20 cellular contexts compared by ENCODE assay signal in genomic region chr1:168799918-168800605, GRCh38.
"Had no signal": no experiment of that assay in that cellular context is flagged by ENCODE, and none has a peak within 500 bp of the region (broad histone marks: within the 10 kb centered on the region; RNA-seq: fewer than 3 reads in every experiment).

No MANE protein-coding gene starts in this region.

- DNase-seq: activated CD4-positive, alpha-beta T cell treated with anti-CD3 and anti-CD28 coated beads for 1 hour; activated CD4-positive, alpha-beta T cell treated with anti-CD3 and anti-CD28 coated beads, Interleukin-2, amount 50 U/mL, for 48 hours; activated CD8-positive, alpha-beta memory T cell treated with anti-CD3 and anti-CD28 coated beads, Interleukin-2, amount 10 ng/mL, durations not matched to agents 7 days and 5 days; activated gamma-delta T cell; activated naive CD8-positive, alpha-beta T cell treated with anti-CD3 and anti-CD28 coated beads for 36 hours; activated T-cell treated with anti-CD3 and anti-CD28 coated beads, Interleukin-2, amount 50 U/mL, for 4 hours; anterior cingulate cortex; esophagus squamous epithelium; foreskin fibroblast; heart left ventricle; mammary epithelial cell; ovary; retina; SW 1271; transverse colon had no signal

- H3K9me3 ChIP-seq: esophagus squamous epithelium, heart left ventricle, ovary, SJSA1, transverse colon had no signal

- H3K4me1 Mint-ChIP-seq: activated CD8-positive, alpha-beta memory T cell treated with anti-CD3 and anti-CD28 coated beads, Interleukin-2, amount 10 ng/mL, durations not matched to agents 7 days and 5 days; activated naive CD8-positive, alpha-beta T cell treated with anti-CD3 and anti-CD28 coated beads for 36 hours; stimulated activated memory B cell treated with anti-CD40 and anti-IgM and Interleukin-4, amounts not matched to agents 10 μg/mL and 1 μg/mL and 100 μg/mL, for 72 hours had no signal

- H3K4me1 ChIP-seq: esophagus squamous epithelium, heart left ventricle, SJSA1 had no signal

- H3K27me3 Mint-ChIP-seq: activated naive CD8-positive, alpha-beta T cell treated with anti-CD3 and anti-CD28 coated beads for 36 hours; stimulated activated memory B cell treated with anti-CD40 and anti-IgM and Interleukin-4, amounts not matched to agents 10 μg/mL and 1 μg/mL and 100 μg/mL, for 72 hours had no signal

- H3K27ac ChIP-seq: esophagus squamous epithelium, heart left ventricle, ovary, SJSA1, skin epidermis, transverse colon had no signal

- H3K27ac Mint-ChIP-seq: activated CD8-positive, alpha-beta memory T cell treated with anti-CD3 and anti-CD28 coated beads, Interleukin-2, amount 10 ng/mL, durations not matched to agents 7 days and 5 days; activated naive CD8-positive, alpha-beta T cell treated with anti-CD3 and anti-CD28 coated beads for 36 hours; natural killer cell treated with Interleukin-12 subunit alpha and Interleukin-12 subunit beta and Interleukin-15 and Interleukin-18, amount 100 ng/mL, for 72 hours; stimulated activated memory B cell treated with anti-CD40 and anti-IgM and Interleukin-4, amounts not matched to agents 10 μg/mL and 1 μg/mL and 100 μg/mL, for 72 hours; T-helper 2 cell treated with Interferon-gamma antibody and Interleukin-4, amounts not matched to agents 5 μg/mL and 100 μg/mL, for 36 hours had no signal

- H3K4me3 Mint-ChIP-seq: activated CD8-positive, alpha-beta memory T cell treated with anti-CD3 and anti-CD28 coated beads, Interleukin-2, amount 10 ng/mL, durations not matched to agents 7 days and 5 days; activated naive CD8-positive, alpha-beta T cell treated with anti-CD3 and anti-CD28 coated beads for 36 hours; activated T-cell treated with anti-CD3 and anti-CD28 coated beads, Interleukin-2, amount 50 U/mL, for 4 hours; natural killer cell treated with Interleukin-12 subunit alpha and Interleukin-12 subunit beta and Interleukin-15 and Interleukin-18, amount 100 ng/mL, for 72 hours; stimulated activated memory B cell treated with anti-CD40 and anti-IgM and Interleukin-4, amounts not matched to agents 10 μg/mL and 1 μg/mL and 100 μg/mL, for 72 hours; T-helper 2 cell treated with Interferon-gamma antibody and Interleukin-4, amounts not matched to agents 5 μg/mL and 100 μg/mL, for 36 hours had no signal

- H3K36me3 Mint-ChIP-seq: activated CD8-positive, alpha-beta memory T cell treated with anti-CD3 and anti-CD28 coated beads, Interleukin-2, amount 10 ng/mL, durations not matched to agents 7 days and 5 days; activated naive CD8-positive, alpha-beta T cell treated with anti-CD3 and anti-CD28 coated beads for 36 hours; natural killer cell treated with Interleukin-12 subunit alpha and Interleukin-12 subunit beta and Interleukin-15 and Interleukin-18, amount 100 ng/mL, for 72 hours; stimulated activated memory B cell treated with anti-CD40 and anti-IgM and Interleukin-4, amounts not matched to agents 10 μg/mL and 1 μg/mL and 100 μg/mL, for 72 hours had no signal

- H3K4me3 ChIP-seq: esophagus squamous epithelium, heart left ventricle, ovary, SJSA1, skin epidermis, transverse colon had no signal

- H3K9me3 Mint-ChIP-seq: activated naive CD8-positive, alpha-beta T cell treated with anti-CD3 and anti-CD28 coated beads for 36 hours; activated T-cell treated with anti-CD3 and anti-CD28 coated beads, Interleukin-2, amount 50 U/mL, for 4 hours; natural killer cell treated with Interleukin-12 subunit alpha and Interleukin-12 subunit beta and Interleukin-15 and Interleukin-18, amount 100 ng/mL, for 72 hours; stimulated activated memory B cell treated with anti-CD40 and anti-IgM and Interleukin-4, amounts not matched to agents 10 μg/mL and 1 μg/mL and 100 μg/mL, for 72 hours; T-helper 2 cell treated with Interferon-gamma antibody and Interleukin-4, amounts not matched to agents 5 μg/mL and 100 μg/mL, for 36 hours had no signal

- H3K36me3 ChIP-seq: esophagus squamous epithelium, heart left ventricle, ovary, SJSA1, transverse colon had no signal

- ATAC-seq: activated CD8-positive, alpha-beta memory T cell treated with anti-CD3 and anti-CD28 coated beads, Interleukin-2, amount 10 ng/mL, durations not matched to agents 7 days and 5 days; activated T-cell treated with anti-CD3 and anti-CD28 coated beads, Interleukin-2, amount 50 U/mL, for 4 hours; heart left ventricle; natural killer cell treated with Interleukin-12 subunit alpha and Interleukin-12 subunit beta and Interleukin-15 and Interleukin-18, amount 100 ng/mL, for 72 hours; stimulated activated memory B cell treated with anti-CD40 and anti-IgM and Interleukin-4, amounts not matched to agents 10 μg/mL and 1 μg/mL and 100 μg/mL, for 72 hours had no signal

- H3K27me3 ChIP-seq: esophagus squamous epithelium, heart left ventricle, ovary, transverse colon had no signal
